ENCODE assay signal across 19 cellular contexts in the genomic region with DNA sequence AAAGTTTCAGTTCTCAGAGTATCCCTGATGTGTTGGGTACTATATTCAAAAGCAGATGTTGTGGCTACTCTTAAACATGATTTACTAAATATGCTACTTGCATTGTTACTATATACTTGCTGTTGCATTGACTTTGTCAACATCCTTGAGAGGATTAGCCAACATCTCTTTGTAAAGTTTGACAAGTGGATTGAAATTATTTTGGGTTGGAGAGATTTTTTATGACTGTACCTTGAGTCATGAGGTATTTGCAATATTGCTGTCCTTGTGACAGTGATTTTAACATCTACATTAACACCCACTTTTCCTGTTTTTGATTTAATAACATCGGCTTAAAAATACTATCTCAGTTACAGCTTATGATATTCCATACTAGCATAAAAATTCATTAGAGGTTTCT. TPM values are rescaled to one million over a fixed set of nuclear protein-coding genes. Genes with fewer than 3 reads are reported as not detected.
DNase-seq lines count a peak whose midpoint lies in the region; ATAC-seq, FAIRE-seq and TF ChIP-seq lines count a peak whose summit lies in the region.
"Had no signal": no experiment of that assay in that cellular context is flagged by ENCODE, and none has a peak within 500 bp of the region (broad histone marks: within the 10 kb centered on the region; RNA-seq: fewer than 3 reads in every experiment).

No MANE protein-coding gene starts in this region.

- FAIRE-seq in A549 (lab: Jason Lieb, UNC): no peak
- FAIRE-seq in H54 (lab: Jason Lieb, UNC): peak; percentile 99

- no peak overlapping the region for H3K4me2 ChIP-seq in A549

- CTCF ChIA-PET in A549 (lab: Yijun Ruan, JAX) (no interaction called here), A673 (lab: Charles Lee) (no interaction called here)

- no peak for TF ChIP-seq POLR2A in A549 (IDR thresholded peaks at IDR 0.05; ENCODE audit: low read length)
- no peak for TF ChIP-seq POLR2A in H54 (IDR thresholded peaks at IDR 0.05; ENCODE audit: low read depth, low read length)

- H3K27ac ChIP-seq in A549 (no peak overlapping the region), RWPE2 (ENCODE audit: poor library complexity, severe bottlenecking) (no peak overlapping the region), A673 (ENCODE audit: low read depth, low read length, poor library complexity, severe bottlenecking) (no peak overlapping the region)
- H3K27ac ChIP-seq: Peyer's patch had no signal

- DNase-seq in A549 (ENCODE audit: low read depth in 1 of 2, low spot score in 1 of 2): no peak
- DNase-seq in H54 (ENCODE audit: insufficient read length, low spot score): no peak
- DNase-seq in RWPE2 (ENCODE audit: low spot score): no peak
- DNase-seq in fibroblast of pulmonary artery (ENCODE audit: low read depth): peak; percentile 35
- no peak for DNase-seq in A673 (ENCODE audit: low spot score)
- no peak for DNase-seq in activated T-cell treated with anti-CD3 and anti-CD28 coated beads, Interleukin-2, amount 50 U/mL, for 1 hour
- no peak for DNase-seq in activated gamma-delta T cell treated with Interleukin-2 at 50 U/mL for 16 hours
- DNase-seq in stimulated activated CD4-positive, alpha-beta T cell treated with anti-CD3 and anti-CD28 coated beads, Interleukin-12 subunit alpha, Interleukin-12 subunit beta, amount 100 ng/mL, for 4 hours: no peak
- DNase-seq: DMS 273 treated with DMSO at 0.1 percent for 48 hours, H7, IMR-90, Kasumi-1, NCI-H146, NCI-H2107, NCI-H345, NCI-H69, Peyer's patch, SIG-M5 had no signal

- H3K9me3 ChIP-seq in A549: no peaks in the 10 kb centered on the region
- H3K9me3 ChIP-seq in RWPE2 (ENCODE audit: severe bottlenecking): no peaks in the 10 kb centered on the region
- H3K9me3 ChIP-seq in A673 (ENCODE audit: low read depth, low read length, poor library complexity, severe bottlenecking): no peaks in the 10 kb centered on the region
- H3K9me3 ChIP-seq: Peyer's patch had no signal

- no peaks in the 10 kb centered on the region for H3K27me3 ChIP-seq in RWPE2 (ENCODE audit: insufficient read depth, poor library complexity, severe bottlenecking)
- H3K27me3 ChIP-seq in A673 (replicated peaks; ENCODE audit: insufficient read depth, low read depth, low read length, poor library complexity): no peaks in the 10 kb centered on the region
- H3K27me3 ChIP-seq: Peyer's patch had no signal

- H3K4me1 ChIP-seq in A549 (peaks cover 7% of the 10 kb centered on the region), RWPE2 (ENCODE audit: insufficient read depth, poor library complexity, severe bottlenecking) (peaks cover 17% of the 10 kb centered on the region), A673 (ENCODE audit: insufficient read depth, low read length, poor library complexity, severe bottlenecking) (peaks cover 15% of the 10 kb centered on the region)

- ATAC-seq in A549 (no peak), RWPE2 (ENCODE audit: low read depth) (peak; percentile 53)

- intact Hi-C loops in A673 (cut with micrococcal nuclease; ENCODE audit: unreplicated experiment): loop anchor here (10.0 kb wide), 1 partner anchor 474 kb away; no protein-coding TSS in a partner anchor

- no peak for TF ChIP-seq RAD21 in A549 (conservative IDR thresholded peaks at IDR 0.05 in 1 of 2, IDR thresholded peaks at IDR 0.05 in 1 of 2)

- POLR2A ChIA-PET in A549 (lab: Yijun Ruan, JAX) (no interaction called here), A673 (lab: Charles Lee; ENCODE audit: low non-redundant PET) (no interaction called here)

- H3K4me3 ChIP-seq in A549 (no peak overlapping the region), RWPE2 (ENCODE audit: severe bottlenecking) (no peak overlapping the region), fibroblast of pulmonary artery (replicated peaks; ENCODE audit: low read depth, low read length) (no peak overlapping the region), A673 (ENCODE audit: low read depth, low read length, poor library complexity, severe bottlenecking) (no peak overlapping the region)
- H3K4me3 ChIP-seq: Peyer's patch had no signal

- no peak for TF ChIP-seq CTCF in A549 (IDR thresholded peaks at IDR 0.05)
- no peak for TF ChIP-seq CTCF in RWPE2 (IDR thresholded peaks at IDR 0.05; ENCODE audit: poor library complexity, severe bottlenecking)
- TF ChIP-seq CTCF in fibroblast of pulmonary artery (IDR thresholded peaks at IDR 0.05; ENCODE audit: low read length, missing control alignments): no peak
- TF ChIP-seq CTCF in A673 (conservative IDR thresholded peaks at IDR 0.05; ENCODE audit: low read depth, low read length): no peak

- TF ChIP-seq EP300 in A549 (IDR thresholded peaks at IDR 0.05): no peak

- 67% methylated on average over 1 of the region's 1 CpG for WGBS in A549 (ENCODE audit: missing lambda C conversion rate)

- no TSS peak for BruUV-seq in A673 (replicated peaks; lab: Mats Ljungman, UMichigan)

- H3K36me3 ChIP-seq in RWPE2 (ENCODE audit: low read depth) (no peaks in the 10 kb centered on the region), A673 (ENCODE audit: insufficient read depth, low read length, poor library complexity, severe bottlenecking) (no peaks in the 10 kb centered on the region)
- H3K36me3 ChIP-seq: Peyer's patch had no signal

TF ChIP-seq in A549, 52 proteins besides CTCF, POLR2A, EP300 and RAD21:
- TF ChIP-seq MYC (IDR thresholded peaks at IDR 0.05; ENCODE audit: borderline replicate concordance, low read length) (no peak), FOSL2 (IDR thresholded peaks at IDR 0.05) (no peak), FOSL2 (CRISPR knock-in tag; IDR thresholded peaks at IDR 0.05) (0 out of 2 replicates have a peak, but pooled peaks have one; percentile 14)

RNA-seq across cellular contexts. Expression of a gene that starts 31.9 kb away (rescaled TPM):
- polyA plus RNA-seq in A549 (2011; rRNA removed) (0.01 TPM in 1 of 2 replicates, not detected in the other), A549 (2017; fragmentation: RNase III; extraction: RNeasy Plus Mini Kit Qiagen cat#74134 plus additional on column Dnase treatment) (0.01 to 0.03 TPM in 2 of 3 replicates, not detected in the other)
- polyA plus RNA-seq in A549 (2012; cell fraction: cytosol; rRNA removed): not detected in 2 replicates
- not detected in 2 replicates for polyA plus RNA-seq in A549 (2012; cell fraction: nucleus; rRNA removed)
- polyA minus RNA-seq in A549 (2011; rRNA and poly(A)+ RNA removed): 0.04 and 0.05 TPM in 2 replicates
- total RNA-seq in A673 (2021): 0.15 and 0.17 TPM in 2 replicates
- total RNA-seq: IMR-90 had no signal
- polyA plus RNA-seq: BJ, IMR-90 had no signal
